ENCODE assay signal across 1 cellular context in the genomic region with DNA sequence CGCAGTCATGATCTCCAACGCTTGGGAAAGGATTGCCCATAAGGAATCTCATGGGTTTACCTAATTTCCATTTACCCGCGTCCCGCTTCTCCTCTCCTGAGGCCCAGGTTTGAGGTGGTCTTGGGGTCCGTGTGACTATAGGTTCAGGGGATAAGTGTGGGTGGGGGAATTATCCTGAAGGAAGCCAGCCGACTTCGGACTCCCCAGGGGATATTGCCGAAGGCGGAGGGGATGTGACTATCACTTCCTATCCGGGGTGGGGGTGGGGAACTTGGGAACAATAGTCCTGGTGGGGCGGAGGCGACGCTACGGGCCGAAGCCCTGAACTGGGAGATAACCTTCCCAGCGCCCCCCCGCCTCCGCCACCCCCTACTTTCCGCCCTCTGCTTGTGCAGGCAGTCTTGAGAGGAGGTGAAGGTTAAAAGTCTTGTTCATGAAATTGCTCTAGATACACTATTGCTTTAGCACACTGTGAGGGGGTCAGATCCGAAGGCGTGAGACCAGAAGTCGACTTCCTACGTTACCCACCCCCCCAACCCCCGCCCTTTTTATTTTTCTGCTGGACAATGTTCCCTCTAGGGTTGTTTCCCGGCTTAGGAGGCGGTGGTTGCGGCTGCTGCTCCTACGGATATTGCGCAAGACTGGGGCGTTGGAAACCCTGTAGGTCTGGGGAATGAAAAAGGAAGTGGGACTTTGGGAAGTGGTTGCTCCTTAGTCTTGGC.
TF ChIP-seq lines count a peak whose summit lies in the region.

No MANE protein-coding gene starts in this region.

TF ChIP-seq in K562, 482 proteins besides CTCF, POLR2A, EP300 and RAD21 (continued from another document and continues in another):
- TF ChIP-seq ZNF174 (CRISPR knock-in tag; IDR thresholded peaks at IDR 0.05) (no peak), SPI1 (IDR thresholded peaks at IDR 0.05; ENCODE audit: borderline replicate concordance, low read depth, low read length) (peak; percentile 91), ARID1B (IDR thresholded peaks at IDR 0.05) (peak; percentile 68), CREM (IDR thresholded peaks at IDR 0.05; ENCODE audit: low read depth) (peak; percentile 46; the same call in 1 of the 2 replicates), PHTF2 (CRISPR knock-in tag; IDR thresholded peaks at IDR 0.05) (no peak), RCOR1 (IDR thresholded peaks at IDR 0.05; ENCODE audit: borderline replicate concordance in 1 of 2, low read depth in 2 of 2, low read length in 2 of 2) (peak in 1 of 2 experiments; percentile 10; a peak in 1 of 4 replicates), TOE1 (IDR thresholded peaks at IDR 0.05; ENCODE audit: borderline replicate concordance) (peak; percentile 12; the same call in 1 of the 2 replicates), TOE1 (CRISPR knock-in tag; IDR thresholded peaks at IDR 0.05; ENCODE audit: borderline replicate concordance, low read depth) (no peak), KAT2B (IDR thresholded peaks at IDR 0.05; ENCODE audit: low read depth, low read length) (no peak), HDAC6 (IDR thresholded peaks at IDR 0.05; ENCODE audit: low read depth, low read length) (no peak), DMBX1 (CRISPR knock-in tag; IDR thresholded peaks at IDR 0.05; ENCODE audit: borderline replicate concordance) (no peak), SNRNP70 (optimal IDR thresholded peaks at IDR 0.05; ENCODE audit: low read depth, low read length) (no peak), SMAD4 (CRISPR knock-in tag; conservative IDR thresholded peaks at IDR 0.05) (peak; percentile 54), TCF3 (CRISPR knock-in tag; IDR thresholded peaks at IDR 0.05) (0 out of 2 replicates have a peak, but pooled peaks have one; percentile 9), CEBPG (CRISPR knock-in tag; IDR thresholded peaks at IDR 0.05) (peak; percentile 96), CEBPG (tag; conservative IDR thresholded peaks at IDR 0.05 in 1 of 2, IDR thresholded peaks at IDR 0.05 in 1 of 2) (peak; percentile 100), PRPF4 (IDR thresholded peaks at IDR 0.05; ENCODE audit: insufficient read depth, low read depth, low read length, poor library complexity, severe bottlenecking) (no peak), ZC3H8 (IDR thresholded peaks at IDR 0.05) (no peak), HDAC1 (IDR thresholded peaks at IDR 0.05) (peak in 1 of 2 experiments; percentile 56; a peak in 2 of 4 replicates), EGR1 (conservative IDR thresholded peaks at IDR 0.05) (peak; percentile 98), MTA1 (IDR thresholded peaks at IDR 0.05; ENCODE audit: borderline replicate concordance) (0 out of 2 replicates have a peak, but pooled peaks have one; percentile 51), ZFP1 (CRISPR knock-in tag; IDR thresholded peaks at IDR 0.05) (no peak), SMARCE1 (IDR thresholded peaks at IDR 0.05) (peak; percentile 56; the same call in 1 of the 2 replicates), PYGO2 (tag; IDR thresholded peaks at IDR 0.05) (no peak), ZNF253 (CRISPR knock-in tag; conservative IDR thresholded peaks at IDR 0.05) (no peak), MIER1 (IDR thresholded peaks at IDR 0.05; ENCODE audit: low read depth) (no peak), MCM2 (IDR thresholded peaks at IDR 0.05; ENCODE audit: low read depth) (no peak), MYNN (IDR thresholded peaks at IDR 0.05) (no peak), MYNN (CRISPR knock-in tag; IDR thresholded peaks at IDR 0.05) (no peak), NFRKB (IDR thresholded peaks at IDR 0.05; ENCODE audit: low read depth) (0 out of 2 replicates have a peak, but pooled peaks have one; percentile 50), JUND (IDR thresholded peaks at IDR 0.05; ENCODE audit: borderline replicate concordance, low read depth, low read length) (0 out of 2 replicates have a peak, but pooled peaks have one; percentile 51), JUND (tag; IDR thresholded peaks at IDR 0.05; ENCODE audit: borderline replicate concordance, low read depth, low read length) (peak; percentile 19; the same call in 1 of the 3 replicates), LCOR (CRISPR knock-in tag; IDR thresholded peaks at IDR 0.05) (no peak), TAF7 (tag; IDR thresholded peaks at IDR 0.05) (no peak), KDM2B (CRISPR knock-in tag; IDR thresholded peaks at IDR 0.05) (no peak), SREBF2 (CRISPR knock-in tag; IDR thresholded peaks at IDR 0.05) (no peak), XRCC3 (IDR thresholded peaks at IDR 0.05) (no peak)
- TF ChIP-seq, protein P1, sequence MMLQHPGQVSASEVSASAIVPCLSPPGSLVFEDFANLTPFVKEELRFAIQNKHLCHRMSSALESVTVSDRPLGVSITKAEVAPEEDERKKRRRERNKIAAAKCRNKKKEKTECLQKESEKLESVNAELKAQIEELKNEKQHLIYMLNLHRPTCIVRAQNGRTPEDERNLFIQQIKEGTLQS (IDR thresholded peaks at IDR 0.05), result peak; percentile 83
- TF ChIP-seq, protein P1 (CRISPR knock-in tag; conservative IDR thresholded peaks at IDR 0.05), result no peak
- TF ChIP-seq, protein P2, sequence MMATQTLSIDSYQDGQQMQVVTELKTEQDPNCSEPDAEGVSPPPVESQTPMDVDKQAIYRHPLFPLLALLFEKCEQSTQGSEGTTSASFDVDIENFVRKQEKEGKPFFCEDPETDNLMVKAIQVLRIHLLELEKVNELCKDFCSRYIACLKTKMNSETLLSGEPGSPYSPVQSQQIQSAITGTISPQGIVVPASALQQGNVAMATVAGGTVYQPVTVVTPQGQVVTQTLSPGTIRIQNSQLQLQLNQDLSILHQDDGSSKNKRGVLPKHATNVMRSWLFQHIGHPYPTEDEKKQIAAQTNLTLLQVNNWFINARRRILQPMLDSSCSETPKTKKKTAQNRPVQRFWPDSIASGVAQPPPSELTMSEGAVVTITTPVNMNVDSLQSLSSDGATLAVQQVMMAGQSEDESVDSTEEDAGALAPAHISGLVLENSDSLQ (IDR thresholded peaks at IDR 0.05), result no peak
- TF ChIP-seq, protein P3, sequence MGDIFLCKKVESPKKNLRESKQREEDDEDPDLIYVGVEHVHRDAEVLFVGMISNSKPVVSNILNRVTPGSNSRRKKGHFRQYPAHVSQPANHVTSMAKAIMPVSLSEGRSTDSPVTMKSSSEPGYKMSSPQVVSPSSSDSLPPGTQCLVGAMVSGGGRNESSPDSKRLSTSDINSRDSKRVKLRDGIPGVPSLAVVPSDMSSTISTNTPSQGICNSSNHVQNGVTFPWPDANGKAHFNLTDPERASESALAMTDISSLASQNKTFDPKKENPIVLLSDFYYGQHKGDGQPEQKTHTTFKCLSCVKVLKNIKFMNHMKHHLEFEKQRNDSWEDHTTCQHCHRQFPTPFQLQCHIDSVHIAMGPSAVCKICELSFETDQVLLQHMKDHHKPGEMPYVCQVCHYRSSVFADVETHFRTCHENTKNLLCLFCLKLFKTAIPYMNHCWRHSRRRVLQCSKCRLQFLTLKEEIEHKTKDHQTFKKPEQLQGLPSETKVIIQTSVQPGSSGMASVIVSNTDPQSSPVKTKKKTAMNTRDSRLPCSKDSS (IDR thresholded peaks at IDR 0.05; ENCODE audit: low read depth, partially characterized antibody), result no peak
- TF ChIP-seq, protein P4, sequence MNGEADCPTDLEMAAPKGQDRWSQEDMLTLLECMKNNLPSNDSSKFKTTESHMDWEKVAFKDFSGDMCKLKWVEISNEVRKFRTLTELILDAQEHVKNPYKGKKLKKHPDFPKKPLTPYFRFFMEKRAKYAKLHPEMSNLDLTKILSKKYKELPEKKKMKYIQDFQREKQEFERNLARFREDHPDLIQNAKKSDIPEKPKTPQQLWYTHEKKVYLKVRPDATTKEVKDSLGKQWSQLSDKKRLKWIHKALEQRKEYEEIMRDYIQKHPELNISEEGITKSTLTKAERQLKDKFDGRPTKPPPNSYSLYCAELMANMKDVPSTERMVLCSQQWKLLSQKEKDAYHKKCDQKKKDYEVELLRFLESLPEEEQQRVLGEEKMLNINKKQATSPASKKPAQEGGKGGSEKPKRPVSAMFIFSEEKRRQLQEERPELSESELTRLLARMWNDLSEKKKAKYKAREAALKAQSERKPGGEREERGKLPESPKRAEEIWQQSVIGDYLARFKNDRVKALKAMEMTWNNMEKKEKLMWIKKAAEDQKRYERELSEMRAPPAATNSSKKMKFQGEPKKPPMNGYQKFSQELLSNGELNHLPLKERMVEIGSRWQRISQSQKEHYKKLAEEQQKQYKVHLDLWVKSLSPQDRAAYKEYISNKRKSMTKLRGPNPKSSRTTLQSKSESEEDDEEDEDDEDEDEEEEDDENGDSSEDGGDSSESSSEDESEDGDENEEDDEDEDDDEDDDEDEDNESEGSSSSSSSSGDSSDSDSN (IDR thresholded peaks at IDR 0.05; ENCODE audit: borderline replicate concordance in 1 of 2, low read depth in 2 of 2, low read length in 2 of 2), result peak; percentile 37 to 57; a peak in 1 of 4 replicates
- TF ChIP-seq, protein P5, sequence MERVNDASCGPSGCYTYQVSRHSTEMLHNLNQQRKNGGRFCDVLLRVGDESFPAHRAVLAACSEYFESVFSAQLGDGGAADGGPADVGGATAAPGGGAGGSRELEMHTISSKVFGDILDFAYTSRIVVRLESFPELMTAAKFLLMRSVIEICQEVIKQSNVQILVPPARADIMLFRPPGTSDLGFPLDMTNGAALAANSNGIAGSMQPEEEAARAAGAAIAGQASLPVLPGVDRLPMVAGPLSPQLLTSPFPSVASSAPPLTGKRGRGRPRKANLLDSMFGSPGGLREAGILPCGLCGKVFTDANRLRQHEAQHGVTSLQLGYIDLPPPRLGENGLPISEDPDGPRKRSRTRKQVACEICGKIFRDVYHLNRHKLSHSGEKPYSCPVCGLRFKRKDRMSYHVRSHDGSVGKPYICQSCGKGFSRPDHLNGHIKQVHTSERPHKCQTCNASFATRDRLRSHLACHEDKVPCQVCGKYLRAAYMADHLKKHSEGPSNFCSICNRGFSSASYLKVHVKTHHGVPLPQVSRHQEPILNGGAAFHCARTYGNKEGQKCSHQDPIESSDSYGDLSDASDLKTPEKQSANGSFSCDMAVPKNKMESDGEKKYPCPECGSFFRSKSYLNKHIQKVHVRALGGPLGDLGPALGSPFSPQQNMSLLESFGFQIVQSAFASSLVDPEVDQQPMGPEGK (CRISPR knock-in tag; IDR thresholded peaks at IDR 0.05; ENCODE audit: borderline replicate concordance), result no peak
- TF ChIP-seq, protein P6, sequence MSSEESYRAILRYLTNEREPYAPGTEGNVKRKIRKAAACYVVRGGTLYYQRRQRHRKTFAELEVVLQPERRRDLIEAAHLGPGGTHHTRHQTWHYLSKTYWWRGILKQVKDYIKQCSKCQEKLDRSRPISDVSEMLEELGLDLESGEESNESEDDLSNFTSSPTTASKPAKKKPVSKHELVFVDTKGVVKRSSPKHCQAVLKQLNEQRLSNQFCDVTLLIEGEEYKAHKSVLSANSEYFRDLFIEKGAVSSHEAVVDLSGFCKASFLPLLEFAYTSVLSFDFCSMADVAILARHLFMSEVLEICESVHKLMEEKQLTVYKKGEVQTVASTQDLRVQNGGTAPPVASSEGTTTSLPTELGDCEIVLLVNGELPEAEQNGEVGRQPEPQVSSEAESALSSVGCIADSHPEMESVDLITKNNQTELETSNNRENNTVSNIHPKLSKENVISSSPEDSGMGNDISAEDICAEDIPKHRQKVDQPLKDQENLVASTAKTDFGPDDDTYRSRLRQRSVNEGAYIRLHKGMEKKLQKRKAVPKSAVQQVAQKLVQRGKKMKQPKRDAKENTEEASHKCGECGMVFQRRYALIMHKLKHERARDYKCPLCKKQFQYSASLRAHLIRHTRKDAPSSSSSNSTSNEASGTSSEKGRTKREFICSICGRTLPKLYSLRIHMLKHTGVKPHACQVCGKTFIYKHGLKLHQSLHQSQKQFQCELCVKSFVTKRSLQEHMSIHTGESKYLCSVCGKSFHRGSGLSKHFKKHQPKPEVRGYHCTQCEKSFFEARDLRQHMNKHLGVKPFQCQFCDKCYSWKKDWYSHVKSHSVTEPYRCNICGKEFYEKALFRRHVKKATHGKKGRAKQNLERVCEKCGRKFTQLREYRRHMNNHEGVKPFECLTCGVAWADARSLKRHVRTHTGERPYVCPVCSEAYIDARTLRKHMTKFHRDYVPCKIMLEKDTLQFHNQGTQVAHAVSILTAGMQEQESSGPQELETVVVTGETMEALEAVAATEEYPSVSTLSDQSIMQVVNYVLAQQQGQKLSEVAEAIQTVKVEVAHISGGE (CRISPR knock-in tag; IDR thresholded peaks at IDR 0.05), result peak; percentile 38 to 79 (median 69); a peak in 4 of 6 replicates
- TF ChIP-seq, protein P7, sequence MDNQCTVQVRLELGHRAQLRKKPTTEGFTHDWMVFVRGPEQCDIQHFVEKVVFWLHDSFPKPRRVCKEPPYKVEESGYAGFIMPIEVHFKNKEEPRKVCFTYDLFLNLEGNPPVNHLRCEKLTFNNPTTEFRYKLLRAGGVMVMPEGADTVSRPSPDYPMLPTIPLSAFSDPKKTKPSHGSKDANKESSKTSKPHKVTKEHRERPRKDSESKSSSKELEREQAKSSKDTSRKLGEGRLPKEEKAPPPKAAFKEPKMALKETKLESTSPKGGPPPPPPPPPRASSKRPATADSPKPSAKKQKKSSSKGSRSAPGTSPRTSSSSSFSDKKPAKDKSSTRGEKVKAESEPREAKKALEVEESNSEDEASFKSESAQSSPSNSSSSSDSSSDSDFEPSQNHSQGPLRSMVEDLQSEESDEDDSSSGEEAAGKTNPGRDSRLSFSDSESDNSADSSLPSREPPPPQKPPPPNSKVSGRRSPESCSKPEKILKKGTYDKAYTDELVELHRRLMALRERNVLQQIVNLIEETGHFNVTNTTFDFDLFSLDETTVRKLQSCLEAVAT (IDR thresholded peaks at IDR 0.05), result peak in 1 of 2 experiments; percentile 52; a peak in 1 of 4 replicates
- TF ChIP-seq, protein P8, sequence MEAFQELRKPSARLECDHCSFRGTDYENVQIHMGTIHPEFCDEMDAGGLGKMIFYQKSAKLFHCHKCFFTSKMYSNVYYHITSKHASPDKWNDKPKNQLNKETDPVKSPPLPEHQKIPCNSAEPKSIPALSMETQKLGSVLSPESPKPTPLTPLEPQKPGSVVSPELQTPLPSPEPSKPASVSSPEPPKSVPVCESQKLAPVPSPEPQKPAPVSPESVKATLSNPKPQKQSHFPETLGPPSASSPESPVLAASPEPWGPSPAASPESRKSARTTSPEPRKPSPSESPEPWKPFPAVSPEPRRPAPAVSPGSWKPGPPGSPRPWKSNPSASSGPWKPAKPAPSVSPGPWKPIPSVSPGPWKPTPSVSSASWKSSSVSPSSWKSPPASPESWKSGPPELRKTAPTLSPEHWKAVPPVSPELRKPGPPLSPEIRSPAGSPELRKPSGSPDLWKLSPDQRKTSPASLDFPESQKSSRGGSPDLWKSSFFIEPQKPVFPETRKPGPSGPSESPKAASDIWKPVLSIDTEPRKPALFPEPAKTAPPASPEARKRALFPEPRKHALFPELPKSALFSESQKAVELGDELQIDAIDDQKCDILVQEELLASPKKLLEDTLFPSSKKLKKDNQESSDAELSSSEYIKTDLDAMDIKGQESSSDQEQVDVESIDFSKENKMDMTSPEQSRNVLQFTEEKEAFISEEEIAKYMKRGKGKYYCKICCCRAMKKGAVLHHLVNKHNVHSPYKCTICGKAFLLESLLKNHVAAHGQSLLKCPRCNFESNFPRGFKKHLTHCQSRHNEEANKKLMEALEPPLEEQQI (IDR thresholded peaks at IDR 0.05), result 0 out of 2 replicates have a peak, but pooled peaks have one; percentile 23
